Comparison of ENCODE assay signal across 22 cellular contexts in the genomic region with DNA sequence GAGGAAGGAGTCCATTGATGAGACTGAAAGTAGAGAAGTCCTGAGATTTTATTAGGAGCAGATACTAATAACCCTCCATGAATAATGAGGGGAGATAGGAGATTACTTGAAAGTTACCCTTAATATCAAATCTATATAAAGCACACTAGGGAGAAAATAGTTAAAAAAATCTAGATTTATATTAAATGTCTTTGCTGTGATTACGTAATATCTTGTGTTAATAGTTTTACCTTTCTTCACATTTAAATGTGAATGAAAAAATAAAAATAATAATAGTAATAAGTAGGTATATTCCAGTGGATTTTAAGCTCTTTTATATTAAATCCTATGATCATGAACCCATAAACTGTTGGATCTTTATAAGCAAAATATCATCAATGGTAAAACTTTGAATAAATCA.
DNase-seq lines count a peak whose midpoint lies in the region; ATAC-seq, FAIRE-seq and TF ChIP-seq lines count a peak whose summit lies in the region.
"Had no signal": no experiment of that assay in that cellular context is flagged by ENCODE, and none has a peak within 500 bp of the region (broad histone marks: within the 10 kb centered on the region; RNA-seq: fewer than 3 reads in every experiment).

No MANE protein-coding gene starts in this region.

- H2BK15ac ChIP-seq in H1 (ENCODE audit: low read length) (no peak overlapping the region), neuronal stem cell (ENCODE audit: low read length) (no peak overlapping the region)

- H2AFZ ChIP-seq in HepG2 (ENCODE audit: low read length) = no peak overlapping the region
- no peak overlapping the region for H2AFZ ChIP-seq in H1 (ENCODE audit: low read length)
- H2AFZ ChIP-seq in neuronal stem cell (ENCODE audit: low read length) = peak overlapping the region; percentile 36

- in situ Hi-C loops in HepG2 (cut with HindIII; ENCODE audit: extremely low pct_ligation_motif_present, low pct_unique_long_range_greater_than_20kb) = no loop called here

- H2BK120ac ChIP-seq in H1 (replicated peaks; ENCODE audit: low read depth, low read length) = no peak overlapping the region
- H2BK120ac ChIP-seq in neuronal stem cell (ENCODE audit: low read depth, low read length) = no peak overlapping the region

- no peaks in the 10 kb centered on the region for H3K4me1 ChIP-seq in HepG2 (ENCODE audit: insufficient read depth, low read length)
- no peaks in the 10 kb centered on the region for H3K4me1 ChIP-seq in right lobe of liver
- H3K4me1 ChIP-seq in H1 (replicated peaks in 1 of 4; ENCODE audit: control insufficient read depth in 3 of 4, insufficient read depth in 4 of 4, low read length in 3 of 4) = no peaks in the 10 kb centered on the region
- no peaks in the 10 kb centered on the region for H3K4me1 ChIP-seq in neuronal stem cell (ENCODE audit: control insufficient read depth in 2 of 2, insufficient read depth in 1 of 2, low read depth in 1 of 2, low read length in 2 of 2)
- H3K4me1 ChIP-seq: A549, Caco-2 had no signal

- H3K23me2 ChIP-seq in H1 (ENCODE audit: low read depth, low read length) = no peaks in the 10 kb centered on the region

- BruUV-seq in HepG2 (replicated peaks; lab: Mats Ljungman, UMichigan) = no TSS peak

- no peak overlapping the region for H3K4me3 ChIP-seq in HepG2 (replicated peaks in 1 of 3; ENCODE audit: insufficient read depth in 1 of 3, low read depth in 2 of 3, low read length in 3 of 3)
- H3K4me3 ChIP-seq in right lobe of liver = no peak overlapping the region
- no peak overlapping the region for H3K4me3 ChIP-seq in H1 (ENCODE audit: extremely low read depth in 1 of 4, insufficient read depth in 2 of 4, low read depth in 3 of 4, low read length in 4 of 4)
- H3K4me3 ChIP-seq in neuronal stem cell (ENCODE audit: low read length in 2 of 2) = no peak overlapping the region
- H3K4me3 ChIP-seq: A549; BLaER1 treated with 17β-estradiol and CSF1 and Interleukin-3, amounts not matched to agents 10 nM and 100 nM; GM12878 had no signal

- H3K79me1 ChIP-seq in H1 (ENCODE audit: low read depth, low read length) (no peaks in the 10 kb centered on the region), neuronal stem cell (ENCODE audit: low read depth, low read length) (no peaks in the 10 kb centered on the region)

- H3K9ac ChIP-seq in HepG2 (ENCODE audit: insufficient read depth, low read depth, low read length) (no peak overlapping the region), H1 (replicated peaks in 1 of 4; ENCODE audit: extremely low read depth in 1 of 4, low read depth in 3 of 4, low read length in 3 of 4) (no peak overlapping the region), neuronal stem cell (ENCODE audit: low read depth, low read length, poor library complexity) (no peak overlapping the region)
- H3K9ac ChIP-seq: BLaER1 treated with 17β-estradiol and CSF1 and Interleukin-3, amounts not matched to agents 10 nM and 100 nM had no signal

- WGBS in HepG2 (ENCODE audit: low lambda C conversion rate) = 4% methylated on average over 1 of the region's 1 CpG
- WGBS in right lobe of liver (ENCODE audit: insufficient coverage, low coverage, low lambda C conversion rate, missing lambda C conversion rate) = 35% methylated on average over 1 of the region's 1 CpG
- 80% methylated on average over 1 of the region's 1 CpG; no CpG with 5 or more reads in 1 of the 2 experiments for WGBS in H1 (ENCODE audit: extremely low coverage in 1 of 2, insufficient coverage in 1 of 2, insufficient read length in 1 of 2, insufficient replicate concordance in 2 of 2, low coverage in 1 of 2, low lambda C conversion rate in 2 of 2, missing lambda C conversion rate in 1 of 2), 2 experiments
- no CpG with 5 or more reads among the region's 1 CpG for WGBS in neuronal stem cell (ENCODE audit: extremely low coverage in 2 of 2, insufficient read length in 2 of 2, insufficient replicate concordance in 1 of 2), 2 donors

- POLR2A ChIA-PET in HepG2 (lab: Yijun Ruan, JAX) = no interaction called here
- POLR2A ChIA-PET in H1 (lab: Charles Lee; ENCODE audit: partially characterized antibody) = no interaction called here

- FAIRE-seq in HepG2 (lab: Jason Lieb, UNC) (no peak), H1 (lab: Jason Lieb, UNC) (no peak)
- FAIRE-seq: D721Med, GM12878, GM12892, GM18507 had no signal

- H3K9me3 ChIP-seq in HepG2 (ENCODE audit: low read length) = no peaks in the 10 kb centered on the region
- H3K9me3 ChIP-seq in right lobe of liver = no peaks in the 10 kb centered on the region
- H3K9me3 ChIP-seq in H1 (ENCODE audit: insufficient read depth in 2 of 2, low read depth in 1 of 2, low read length in 1 of 2) = no peaks in the 10 kb centered on the region
- no peaks in the 10 kb centered on the region for H3K9me3 ChIP-seq in neuronal stem cell (replicated peaks in 1 of 2; ENCODE audit: control insufficient read depth in 2 of 2, insufficient read depth in 1 of 2, low read depth in 1 of 2, low read length in 2 of 2)
- H3K9me3 ChIP-seq: A549; BLaER1 treated with 17β-estradiol and CSF1 and Interleukin-3, amounts not matched to agents 10 nM and 100 nM; Caco-2 had no signal

- H4K8ac ChIP-seq in H1 (ENCODE audit: extremely low read depth, insufficient read depth, low read length) (no peak overlapping the region), neuronal stem cell (ENCODE audit: low read depth, low read length) (no peak overlapping the region)

- H3K56ac ChIP-seq in H1 (replicated peaks; ENCODE audit: insufficient read length, low read depth, low read length) = no peak overlapping the region

- H3K36me3 ChIP-seq in HepG2 (replicated peaks in 1 of 2; ENCODE audit: control insufficient read depth in 1 of 2, insufficient read depth in 2 of 2, low read length in 2 of 2) (no peaks in the 10 kb centered on the region), right lobe of liver (no peaks in the 10 kb centered on the region), H1 (ENCODE audit: control insufficient read depth in 2 of 4, insufficient read depth in 4 of 4, low read length in 3 of 4) (no peaks in the 10 kb centered on the region), neuronal stem cell (replicated peaks in 1 of 2; ENCODE audit: control insufficient read depth in 2 of 2, insufficient read depth in 2 of 2, low read length in 2 of 2) (no peaks in the 10 kb centered on the region)
- H3K36me3 ChIP-seq: BLaER1 treated with 17β-estradiol and CSF1 and Interleukin-3, amounts not matched to agents 10 nM and 100 nM had no signal

- H3K4ac ChIP-seq in H1 (replicated peaks; ENCODE audit: insufficient read length, low read depth, low read length) = no peak overlapping the region
- H3K4ac ChIP-seq in neuronal stem cell (ENCODE audit: low read length) = no peak overlapping the region

- intact Hi-C loops in HepG2 (cut with micrococcal nuclease; ENCODE audit: unreplicated experiment) = no loop called here
- intact Hi-C loops in right lobe of liver (cut with DNase I) = no loop called here

- H3K14ac ChIP-seq in H1 (ENCODE audit: insufficient read length) = no peak overlapping the region
- no peak overlapping the region for H3K14ac ChIP-seq in neuronal stem cell (ENCODE audit: low read length)

- H2BK5ac ChIP-seq in H1 (ENCODE audit: low read depth, low read length) = no peak overlapping the region
- H2BK5ac ChIP-seq in neuronal stem cell (ENCODE audit: low read length) = no peak overlapping the region

- no peak overlapping the region for H4K91ac ChIP-seq in H1 (replicated peaks; ENCODE audit: insufficient read length, low read length)
- H4K91ac ChIP-seq in neuronal stem cell (ENCODE audit: low read depth, low read length, poor library complexity) = no peak overlapping the region

- DNase-seq in HepG2 (ENCODE audit: low spot score) = no peak
- no peak for DNase-seq in right lobe of liver
- DNase-seq in H1 (ENCODE audit: low read depth in 1 of 2, low spot score in 2 of 2) = no peak
- no peak for DNase-seq in neuronal stem cell (ENCODE audit: low spot score)
- no peak for DNase-seq in DMS79 treated with DMSO at 0.1 percent for 48 hours (lab: John Stamatoyannopoulos, UW)
- DNase-seq: AML-193; Caco-2; Calu3; CD4-positive, alpha-beta T cell; CD8-positive, alpha-beta T cell; DND-41; EL; GDM1 had no signal

- no peak overlapping the region for H2BK20ac ChIP-seq in H1 (ENCODE audit: low read length)

- TF ChIP-seq CTCF in HepG2 (CRISPR knock-in tag; IDR thresholded peaks at IDR 0.05) (no peak), right lobe of liver (IDR thresholded peaks at IDR 0.05) (no peak), H1 (IDR thresholded peaks at IDR 0.05; ENCODE audit: control extremely low read depth in 1 of 3, insufficient read depth in 1 of 3, low read depth in 1 of 3, low read length in 3 of 3) (no peak)

- H4K5ac ChIP-seq in H1 (ENCODE audit: insufficient read length, low read depth, low read length) = no peak overlapping the region

- H3K4me2 ChIP-seq in HepG2 (ENCODE audit: low read depth, low read length) = no peak overlapping the region
- no peak overlapping the region for H3K4me2 ChIP-seq in H1 (ENCODE audit: insufficient read depth in 1 of 2, low read depth in 2 of 2, low read length in 2 of 2)
- no peak overlapping the region for H3K4me2 ChIP-seq in neuronal stem cell (ENCODE audit: insufficient read depth, low read length, poor library complexity, severe bottlenecking)
- H3K4me2 ChIP-seq: A549; BLaER1 treated with 17β-estradiol and CSF1 and Interleukin-3, amounts not matched to agents 10 nM and 100 nM had no signal

- CTCF ChIA-PET in HepG2 (lab: Yijun Ruan, JAX; ENCODE audit: low intra/inter-chr PET ratio, low total read pairs) (no interaction called here), H1 (lab: Charles Lee; ENCODE audit: partially characterized antibody) (no interaction called here)

- no peaks in the 10 kb centered on the region for H3K27me3 ChIP-seq in HepG2 (ENCODE audit: control insufficient read depth in 1 of 2, insufficient read depth in 2 of 2, low read length in 2 of 2)
- no peaks in the 10 kb centered on the region for H3K27me3 ChIP-seq in right lobe of liver
- peaks cover 0 to 2% (median 0%) of the 10 kb centered on the region in 4 experiments; a peak in 1 of 7 replicates for H3K27me3 ChIP-seq in H1 (replicated peaks in 1 of 4; ENCODE audit: control insufficient read depth in 3 of 4, extremely low read depth in 1 of 4, insufficient read depth in 3 of 4, low read length in 3 of 4)
- H3K27me3 ChIP-seq in neuronal stem cell (ENCODE audit: control insufficient read depth in 3 of 3, insufficient read depth in 3 of 3, low read depth in 1 of 3, low read length in 3 of 3) = no peaks in the 10 kb centered on the region
- H3K27me3 ChIP-seq: BLaER1 treated with 17β-estradiol and CSF1 and Interleukin-3, amounts not matched to agents 10 nM and 100 nM had no signal

- H3K79me2 ChIP-seq in HepG2 (ENCODE audit: insufficient read depth, low read length) (no peaks in the 10 kb centered on the region), H1 (ENCODE audit: control insufficient read depth in 1 of 2, insufficient read depth in 2 of 2, low read length in 2 of 2) (no peaks in the 10 kb centered on the region)

- H3K27ac ChIP-seq in HepG2 (ENCODE audit: extremely low read length, insufficient read depth, low read length) (no peak overlapping the region), right lobe of liver (no peak overlapping the region), H1 (ENCODE audit: low read depth, low read length) (no peak overlapping the region), neuronal stem cell (replicated peaks; ENCODE audit: low read length) (no peak overlapping the region)
- H3K27ac ChIP-seq: 22Rv1; A549; BLaER1 treated with 17β-estradiol and CSF1 and Interleukin-3, amounts not matched to agents 10 nM and 100 nM; C4-2B had no signal

- H4K20me1 ChIP-seq in HepG2 (ENCODE audit: insufficient read depth, low read length) (no peaks in the 10 kb centered on the region), H1 (replicated peaks in 1 of 2; ENCODE audit: control insufficient read depth in 1 of 2, insufficient read depth in 2 of 2, low read length in 2 of 2) (no peaks in the 10 kb centered on the region)
- H4K20me1 ChIP-seq: BLaER1 treated with 17β-estradiol and CSF1 and Interleukin-3, amounts not matched to agents 10 nM and 100 nM had no signal

- H2BK12ac ChIP-seq in H1 (ENCODE audit: low read depth, low read length) = no peak overlapping the region
- no peak overlapping the region for H2BK12ac ChIP-seq in neuronal stem cell (ENCODE audit: low read length)

- TF ChIP-seq POLR2A in HepG2 (IDR thresholded peaks at IDR 0.05; ENCODE audit: insufficient read depth in 1 of 2, low read depth in 2 of 2, low read length in 2 of 2) (no peak), right lobe of liver (IDR thresholded peaks at IDR 0.05) (no peak), H1 (IDR thresholded peaks at IDR 0.05; ENCODE audit: control extremely low read depth in 1 of 2, low read depth in 2 of 2, low read length in 2 of 2) (no peak)

- TF ChIP-seq RAD21 in HepG2 (CRISPR knock-in tag; IDR thresholded peaks at IDR 0.05) (no peak), H1 (IDR thresholded peaks at IDR 0.05 in 1 of 2, conservative IDR thresholded peaks at IDR 0.05 in 1 of 2; ENCODE audit: low read depth in 2 of 2, low read length in 2 of 2) (no peak)

- no peak overlapping the region for H3K18ac ChIP-seq in H1 (ENCODE audit: extremely low read depth, low read length)
- H3K18ac ChIP-seq in neuronal stem cell (ENCODE audit: low read length) = no peak overlapping the region

- H3K23ac ChIP-seq in H1 (ENCODE audit: insufficient read length) (no peak overlapping the region), neuronal stem cell (ENCODE audit: low read depth, low read length, poor library complexity) (no peak overlapping the region)

- no peak overlapping the region for H2AK5ac ChIP-seq in H1 (ENCODE audit: low read depth, low read length)
- no peak overlapping the region for H2AK5ac ChIP-seq in neuronal stem cell (ENCODE audit: low read depth, low read length)

- ATAC-seq in HepG2 = no peak
- no peak for ATAC-seq in right lobe of liver
- ATAC-seq in esophagus mucosa = no peak
- ATAC-seq: A549; CD8-positive, alpha-beta T cell; GM12878 had no signal

- no peak for TF ChIP-seq EP300 in HepG2 (IDR thresholded peaks at IDR 0.05; ENCODE audit: low read depth in 2 of 2, low read length in 2 of 2)
- TF ChIP-seq EP300 in HepG2 (CRISPR knock-in tag; IDR thresholded peaks at IDR 0.05; ENCODE audit: borderline replicate concordance) = no peak
- no peak for TF ChIP-seq EP300 in H1 (IDR thresholded peaks at IDR 0.05; ENCODE audit: borderline replicate concordance in 1 of 2, low read depth in 2 of 2, low read length in 2 of 2)

Comparison
In these comparisons a context has a peak if more than half of its experiments do, and no peak if none do; other contexts are left out.
1. Of the 41 proteins assayed by ChIP-seq in both HepG2 and H1: peak only in HepG2: none; only in H1: none; in both: CEBPB; in neither: 40.